8 cellular contexts compared by ENCODE assay signal in the genomic region with DNA sequence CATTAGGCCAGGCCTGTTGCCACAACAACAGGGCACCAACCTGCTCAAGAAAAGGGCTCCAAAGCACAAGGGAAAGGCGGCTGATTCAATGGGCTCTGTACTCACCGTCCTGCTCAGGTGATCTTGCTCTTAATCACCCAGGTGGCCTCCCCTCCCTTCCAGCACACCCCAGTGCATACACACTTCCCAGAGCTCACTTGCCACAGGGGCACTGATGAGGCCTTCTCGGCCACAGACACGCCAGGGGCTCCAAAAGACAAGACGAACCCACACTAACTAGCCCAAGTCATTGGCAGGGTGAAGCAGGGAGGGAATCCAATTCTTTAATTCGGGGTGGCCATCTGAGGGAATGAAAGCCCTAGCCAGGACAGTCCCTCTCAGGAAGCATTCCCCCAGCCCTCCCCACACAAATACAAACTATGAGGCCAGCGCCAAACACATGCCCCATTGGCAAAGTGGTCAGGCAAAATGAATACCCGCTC. TPM values are rescaled to one million over a fixed set of nuclear protein-coding genes. Genes with fewer than 3 reads are reported as not detected.
DNase-seq lines count a peak whose midpoint lies in the region; ATAC-seq and TF ChIP-seq lines count a peak whose summit lies in the region.

No MANE protein-coding gene starts in this region.

- H3K27ac ChIP-seq in RWPE1: peak overlapping the region; percentile 94
- no peak overlapping the region for H3K27ac ChIP-seq in effector memory CD4-positive, alpha-beta T cell (ENCODE audit: insufficient read depth, low read length, poor library complexity, severe bottlenecking)

- no peaks in the 10 kb centered on the region for H3K9me3 ChIP-seq in effector memory CD4-positive, alpha-beta T cell (ENCODE audit: control insufficient read depth, low read length)

- no peaks in the 10 kb centered on the region for H3K36me3 ChIP-seq in effector memory CD4-positive, alpha-beta T cell (ENCODE audit: control insufficient read depth, insufficient read depth, low read length)

- H3K27me3 ChIP-seq in effector memory CD4-positive, alpha-beta T cell (replicated peaks; ENCODE audit: control insufficient read depth, insufficient read depth, low read length, poor library complexity, severe bottlenecking): no peaks in the 10 kb centered on the region

- POLR2A ChIA-PET in RWPE1 (lab: Yijun Ruan, JAX; ENCODE audit: low non-redundant PET): interaction anchor here (0.7 to 1.2 kb wide), 6 partner anchors 14 to 114 kb away, joined by 3 to 4 read pairs (median 3); no protein-coding TSS in a partner anchor

- peak overlapping the region; percentile 66 for H3K4me3 ChIP-seq in fibroblast of villous mesenchyme (ENCODE audit: low read depth, low read length)
- no peak overlapping the region for H3K4me3 ChIP-seq in effector memory CD4-positive, alpha-beta T cell (ENCODE audit: insufficient read depth, low read depth, low read length, poor library complexity, severe bottlenecking)

- DNase-seq in D341Med (ENCODE audit: low spot score): peak; percentile 41
- peak; percentile 84 for DNase-seq in RWPE1 (ENCODE audit: low spot score)
- no peak for DNase-seq in fibroblast of villous mesenchyme (ENCODE audit: low read depth)
- DNase-seq in posterior vena cava (ENCODE audit: low spot score): peak; percentile 43
- DNase-seq in effector memory CD4-positive, alpha-beta T cell: no peak
- no peak for DNase-seq in stimulated activated CD4-positive, alpha-beta T cell treated with anti-CD3 and anti-CD28 coated beads, Interleukin-15, amount 100 ng/mL, for 24 hours

- no peak for ATAC-seq in GM21526 (IDR thresholded peaks at IDR 0.05; ENCODE audit: low FRiP score, unreplicated experiment)
- no peak for ATAC-seq in GM21515 (IDR thresholded peaks at IDR 0.05; ENCODE audit: unreplicated experiment)

- no peak for TF ChIP-seq CTCF in RWPE1 (conservative IDR thresholded peaks at IDR 0.05; ENCODE audit: low read depth)
- no peak for TF ChIP-seq CTCF in fibroblast of villous mesenchyme (IDR thresholded peaks at IDR 0.05; ENCODE audit: insufficient read depth, low read depth, low read length)

- H3K4me1 ChIP-seq in effector memory CD4-positive, alpha-beta T cell (ENCODE audit: control insufficient read depth, insufficient read depth, low read length, poor library complexity, severe bottlenecking): peaks cover 7% of the 10 kb centered on the region

- intact Hi-C loops in posterior vena cava (cut with DNase I): no loop called here

- CTCF ChIA-PET in RWPE1 (lab: Yijun Ruan, JAX): interaction anchor here (0.9 to 6.9 kb wide), 3 partner anchors 30 to 41 kb away, joined by 3 to 81 read pairs (median 13); no protein-coding TSS in a partner anchor

RNA-seq across cellular contexts. Expression of a gene that starts 1.4 kb away (rescaled TPM):
- total RNA-seq in fibroblast of villous mesenchyme (59.6 and 61.2 TPM in 2 replicates), posterior vena cava (10 to 100 TPM; 76.3 to 87.9 TPM)

Comparison
In these comparisons a context has a peak if more than half of its experiments do, and no peak if none do; other contexts are left out.
1. DNase-seq: peak in D341Med (single experiment), RWPE1 (single experiment) and posterior vena cava (single experiment); none in fibroblast of villous mesenchyme (single experiment), effector memory CD4-positive, alpha-beta T cell (0 of 3) and stimulated activated CD4-positive, alpha-beta T cell treated with anti-CD3 and anti-CD28 coated beads, Interleukin-15, amount 100 ng/mL, for 24 hours (single experiment).